In the genomic region with DNA sequence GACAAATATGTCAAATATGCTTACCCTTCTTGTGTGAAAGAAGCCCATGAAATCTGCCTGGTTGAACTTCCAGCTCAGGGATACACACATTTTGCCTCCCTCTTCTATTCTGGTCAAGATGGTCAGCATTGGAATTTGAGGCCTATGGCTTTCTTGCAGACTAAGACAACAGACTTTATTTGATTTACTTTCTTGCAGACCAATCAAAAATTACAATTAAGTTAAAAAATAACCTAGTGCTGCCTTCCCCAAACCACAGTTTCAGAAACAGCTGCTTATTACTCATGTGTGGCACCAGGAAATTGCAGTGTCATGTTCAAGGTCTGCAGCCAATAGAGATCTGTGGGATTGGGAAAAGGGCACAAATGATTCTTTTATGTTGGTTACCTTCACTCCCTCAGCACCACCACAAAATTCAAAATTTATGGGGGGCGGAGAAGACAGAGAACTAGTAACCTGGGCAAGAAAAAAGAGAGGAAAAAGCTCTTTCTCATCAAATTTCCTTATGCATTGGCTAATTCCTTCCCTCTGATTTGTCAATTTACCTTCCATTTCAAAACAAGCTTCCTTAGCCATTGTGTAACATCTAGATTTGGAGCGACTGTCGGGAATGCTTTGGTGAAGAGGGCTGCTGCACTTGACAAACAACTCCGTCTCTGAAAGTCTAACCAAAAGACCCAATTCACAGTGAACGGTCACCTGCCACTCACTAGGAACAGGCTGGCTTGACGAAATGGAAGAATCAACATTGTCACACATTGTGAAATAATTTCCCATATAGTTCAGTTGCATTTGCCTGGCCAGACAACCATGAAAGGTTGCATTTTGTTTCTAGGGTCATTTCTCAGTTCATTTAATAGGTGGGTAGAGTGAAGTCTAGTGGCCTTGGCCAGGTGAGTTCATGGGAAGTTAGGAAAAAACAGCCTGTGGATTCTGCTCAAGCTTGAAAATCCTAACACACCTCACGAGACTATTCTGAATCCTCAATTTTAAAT, we compare ENCODE assay signal across 1 cellular context.
TF ChIP-seq lines count a peak whose summit lies in the region.

No MANE protein-coding gene starts in this region.

TF ChIP-seq in HepG2, 621 proteins besides CTCF, POLR2A, EP300 and RAD21 (continued from another document and continues in another):
- no peak for TF ChIP-seq GZF1 (CRISPR knock-in tag; IDR thresholded peaks at IDR 0.05)
- TF ChIP-seq, protein P1, sequence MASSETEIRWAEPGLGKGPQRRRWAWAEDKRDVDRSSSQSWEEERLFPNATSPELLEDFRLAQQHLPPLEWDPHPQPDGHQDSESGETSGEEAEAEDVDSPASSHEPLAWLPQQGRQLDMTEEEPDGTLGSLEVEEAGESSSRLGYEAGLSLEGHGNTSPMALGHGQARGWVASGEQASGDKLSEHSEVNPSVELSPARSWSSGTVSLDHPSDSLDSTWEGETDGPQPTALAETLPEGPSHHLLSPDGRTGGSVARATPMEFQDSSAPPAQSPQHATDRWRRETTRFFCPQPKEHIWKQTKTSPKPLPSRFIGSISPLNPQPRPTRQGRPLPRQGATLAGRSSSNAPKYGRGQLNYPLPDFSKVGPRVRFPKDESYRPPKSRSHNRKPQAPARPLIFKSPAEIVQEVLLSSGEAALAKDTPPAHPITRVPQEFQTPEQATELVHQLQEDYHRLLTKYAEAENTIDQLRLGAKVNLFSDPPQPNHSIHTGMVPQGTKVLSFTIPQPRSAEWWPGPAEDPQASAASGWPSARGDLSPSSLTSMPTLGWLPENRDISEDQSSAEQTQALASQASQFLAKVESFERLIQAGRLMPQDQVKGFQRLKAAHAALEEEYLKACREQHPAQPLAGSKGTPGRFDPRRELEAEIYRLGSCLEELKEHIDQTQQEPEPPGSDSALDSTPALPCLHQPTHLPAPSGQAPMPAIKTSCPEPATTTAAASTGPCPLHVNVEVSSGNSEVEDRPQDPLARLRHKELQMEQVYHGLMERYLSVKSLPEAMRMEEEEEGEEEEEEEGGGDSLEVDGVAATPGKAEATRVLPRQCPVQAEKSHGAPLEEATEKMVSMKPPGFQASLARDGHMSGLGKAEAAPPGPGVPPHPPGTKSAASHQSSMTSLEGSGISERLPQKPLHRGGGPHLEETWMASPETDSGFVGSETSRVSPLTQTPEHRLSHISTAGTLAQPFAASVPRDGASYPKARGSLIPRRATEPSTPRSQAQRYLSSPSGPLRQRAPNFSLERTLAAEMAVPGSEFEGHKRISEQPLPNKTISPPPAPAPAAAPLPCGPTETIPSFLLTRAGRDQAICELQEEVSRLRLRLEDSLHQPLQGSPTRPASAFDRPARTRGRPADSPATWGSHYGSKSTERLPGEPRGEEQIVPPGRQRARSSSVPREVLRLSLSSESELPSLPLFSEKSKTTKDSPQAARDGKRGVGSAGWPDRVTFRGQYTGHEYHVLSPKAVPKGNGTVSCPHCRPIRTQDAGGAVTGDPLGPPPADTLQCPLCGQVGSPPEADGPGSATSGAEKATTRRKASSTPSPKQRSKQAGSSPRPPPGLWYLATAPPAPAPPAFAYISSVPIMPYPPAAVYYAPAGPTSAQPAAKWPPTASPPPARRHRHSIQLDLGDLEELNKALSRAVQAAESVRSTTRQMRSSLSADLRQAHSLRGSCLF (CRISPR knock-in tag; IDR thresholded peaks at IDR 0.05; ENCODE audit: borderline replicate concordance), result peak; percentile 29; the same call in 1 of the 2 replicates
- TF ChIP-seq, protein P2, sequence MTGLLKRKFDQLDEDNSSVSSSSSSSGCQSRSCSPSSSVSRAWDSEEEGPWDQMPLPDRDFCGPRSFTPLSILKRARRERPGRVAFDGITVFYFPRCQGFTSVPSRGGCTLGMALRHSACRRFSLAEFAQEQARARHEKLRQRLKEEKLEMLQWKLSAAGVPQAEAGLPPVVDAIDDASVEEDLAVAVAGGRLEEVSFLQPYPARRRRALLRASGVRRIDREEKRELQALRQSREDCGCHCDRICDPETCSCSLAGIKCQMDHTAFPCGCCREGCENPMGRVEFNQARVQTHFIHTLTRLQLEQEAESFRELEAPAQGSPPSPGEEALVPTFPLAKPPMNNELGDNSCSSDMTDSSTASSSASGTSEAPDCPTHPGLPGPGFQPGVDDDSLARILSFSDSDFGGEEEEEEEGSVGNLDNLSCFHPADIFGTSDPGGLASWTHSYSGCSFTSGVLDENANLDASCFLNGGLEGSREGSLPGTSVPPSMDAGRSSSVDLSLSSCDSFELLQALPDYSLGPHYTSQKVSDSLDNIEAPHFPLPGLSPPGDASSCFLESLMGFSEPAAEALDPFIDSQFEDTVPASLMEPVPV (CRISPR knock-in tag; IDR thresholded peaks at IDR 0.05), result peak; percentile 97
- peak; percentile 84 for TF ChIP-seq NFIC (IDR thresholded peaks at IDR 0.05; ENCODE audit: low read length)
- TF ChIP-seq, protein P3, sequence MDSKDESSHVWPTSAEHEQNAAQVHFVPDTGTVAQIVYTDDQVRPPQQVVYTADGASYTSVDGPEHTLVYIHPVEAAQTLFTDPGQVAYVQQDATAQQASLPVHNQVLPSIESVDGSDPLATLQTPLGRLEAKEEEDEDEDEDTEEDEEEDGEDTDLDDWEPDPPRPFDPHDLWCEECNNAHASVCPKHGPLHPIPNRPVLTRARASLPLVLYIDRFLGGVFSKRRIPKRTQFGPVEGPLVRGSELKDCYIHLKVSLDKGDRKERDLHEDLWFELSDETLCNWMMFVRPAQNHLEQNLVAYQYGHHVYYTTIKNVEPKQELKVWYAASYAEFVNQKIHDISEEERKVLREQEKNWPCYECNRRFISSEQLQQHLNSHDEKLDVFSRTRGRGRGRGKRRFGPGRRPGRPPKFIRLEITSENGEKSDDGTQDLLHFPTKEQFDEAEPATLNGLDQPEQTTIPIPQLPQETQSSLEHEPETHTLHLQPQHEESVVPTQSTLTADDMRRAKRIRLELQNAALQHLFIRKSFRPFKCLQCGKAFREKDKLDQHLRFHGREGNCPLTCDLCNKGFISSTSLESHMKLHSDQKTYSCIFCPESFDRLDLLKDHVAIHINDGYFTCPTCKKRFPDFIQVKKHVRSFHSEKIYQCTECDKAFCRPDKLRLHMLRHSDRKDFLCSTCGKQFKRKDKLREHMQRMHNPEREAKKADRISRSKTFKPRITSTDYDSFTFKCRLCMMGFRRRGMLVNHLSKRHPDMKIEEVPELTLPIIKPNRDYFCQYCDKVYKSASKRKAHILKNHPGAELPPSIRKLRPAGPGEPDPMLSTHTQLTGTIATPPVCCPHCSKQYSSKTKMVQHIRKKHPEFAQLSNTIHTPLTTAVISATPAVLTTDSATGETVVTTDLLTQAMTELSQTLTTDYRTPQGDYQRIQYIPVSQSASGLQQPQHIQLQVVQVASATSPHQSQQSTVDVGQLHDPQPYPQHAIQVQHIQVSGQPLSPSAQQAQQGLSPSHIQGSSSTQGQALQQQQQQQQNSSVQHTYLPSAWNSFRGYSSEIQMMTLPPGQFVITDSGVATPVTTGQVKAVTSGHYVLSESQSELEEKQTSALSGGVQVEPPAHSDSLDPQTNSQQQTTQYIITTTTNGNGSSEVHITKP (CRISPR knock-in tag; IDR thresholded peaks at IDR 0.05; ENCODE audit: low read depth), result peak; percentile 86
- TF ChIP-seq BORCS8-MEF2B (CRISPR knock-in tag; IDR thresholded peaks at IDR 0.05), result peak; percentile 81
- peak; percentile 78; the same call in 1 of the 2 replicates for TF ChIP-seq ZNF749 (CRISPR knock-in tag; IDR thresholded peaks at IDR 0.05; ENCODE audit: borderline replicate concordance)
- TF ChIP-seq, protein P4, sequence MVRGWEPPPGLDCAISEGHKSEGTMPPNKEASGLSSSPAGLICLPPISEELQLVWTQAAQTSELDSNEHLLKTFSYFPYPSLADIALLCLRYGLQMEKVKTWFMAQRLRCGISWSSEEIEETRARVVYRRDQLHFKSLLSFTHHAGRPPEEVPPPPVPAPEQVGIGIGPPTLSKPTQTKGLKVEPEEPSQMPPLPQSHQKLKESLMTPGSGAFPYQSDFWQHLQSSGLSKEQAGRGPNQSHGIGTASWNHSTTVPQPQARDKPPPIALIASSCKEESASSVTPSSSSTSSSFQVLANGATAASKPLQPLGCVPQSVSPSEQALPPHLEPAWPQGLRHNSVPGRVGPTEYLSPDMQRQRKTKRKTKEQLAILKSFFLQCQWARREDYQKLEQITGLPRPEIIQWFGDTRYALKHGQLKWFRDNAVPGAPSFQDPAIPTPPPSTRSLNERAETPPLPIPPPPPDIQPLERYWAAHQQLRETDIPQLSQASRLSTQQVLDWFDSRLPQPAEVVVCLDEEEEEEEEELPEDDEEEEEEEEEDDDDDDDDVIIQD (CRISPR knock-in tag; IDR thresholded peaks at IDR 0.05; ENCODE audit: low read depth), result peak; percentile 92
- peak; percentile 62 for TF ChIP-seq SMC3 (IDR thresholded peaks at IDR 0.05; ENCODE audit: low read length)
- TF ChIP-seq KLF16 (CRISPR knock-in tag; IDR thresholded peaks at IDR 0.05), result peak in 1 of 2 experiments; percentile 95; a peak in 2 of 4 replicates
- TF ChIP-seq, protein P5, sequence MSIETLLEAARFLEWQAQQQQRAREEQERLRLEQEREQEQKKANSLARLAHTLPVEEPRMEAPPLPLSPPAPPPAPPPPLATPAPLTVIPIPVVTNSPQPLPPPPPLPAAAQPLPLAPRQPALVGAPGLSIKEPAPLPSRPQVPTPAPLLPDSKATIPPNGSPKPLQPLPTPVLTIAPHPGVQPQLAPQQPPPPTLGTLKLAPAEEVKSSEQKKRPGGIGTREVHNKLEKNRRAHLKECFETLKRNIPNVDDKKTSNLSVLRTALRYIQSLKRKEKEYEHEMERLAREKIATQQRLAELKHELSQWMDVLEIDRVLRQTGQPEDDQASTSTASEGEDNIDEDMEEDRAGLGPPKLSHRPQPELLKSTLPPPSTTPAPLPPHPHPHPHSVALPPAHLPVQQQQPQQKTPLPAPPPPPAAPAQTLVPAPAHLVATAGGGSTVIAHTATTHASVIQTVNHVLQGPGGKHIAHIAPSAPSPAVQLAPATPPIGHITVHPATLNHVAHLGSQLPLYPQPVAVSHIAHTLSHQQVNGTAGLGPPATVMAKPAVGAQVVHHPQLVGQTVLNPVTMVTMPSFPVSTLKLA (IDR thresholded peaks at IDR 0.05), result no peak
- no peak for TF ChIP-seq ZNF468 (CRISPR knock-in tag; IDR thresholded peaks at IDR 0.05)
- TF ChIP-seq, protein P6, sequence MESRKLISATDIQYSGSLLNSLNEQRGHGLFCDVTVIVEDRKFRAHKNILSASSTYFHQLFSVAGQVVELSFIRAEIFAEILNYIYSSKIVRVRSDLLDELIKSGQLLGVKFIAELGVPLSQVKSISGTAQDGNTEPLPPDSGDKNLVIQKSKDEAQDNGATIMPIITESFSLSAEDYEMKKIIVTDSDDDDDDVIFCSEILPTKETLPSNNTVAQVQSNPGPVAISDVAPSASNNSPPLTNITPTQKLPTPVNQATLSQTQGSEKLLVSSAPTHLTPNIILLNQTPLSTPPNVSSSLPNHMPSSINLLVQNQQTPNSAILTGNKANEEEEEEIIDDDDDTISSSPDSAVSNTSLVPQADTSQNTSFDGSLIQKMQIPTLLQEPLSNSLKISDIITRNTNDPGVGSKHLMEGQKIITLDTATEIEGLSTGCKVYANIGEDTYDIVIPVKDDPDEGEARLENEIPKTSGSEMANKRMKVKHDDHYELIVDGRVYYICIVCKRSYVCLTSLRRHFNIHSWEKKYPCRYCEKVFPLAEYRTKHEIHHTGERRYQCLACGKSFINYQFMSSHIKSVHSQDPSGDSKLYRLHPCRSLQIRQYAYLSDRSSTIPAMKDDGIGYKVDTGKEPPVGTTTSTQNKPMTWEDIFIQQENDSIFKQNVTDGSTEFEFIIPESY (CRISPR knock-in tag; IDR thresholded peaks at IDR 0.05), result peak; percentile 79
- no peak for TF ChIP-seq ZNF446 (CRISPR knock-in tag; IDR thresholded peaks at IDR 0.05)
- peak; percentile 82; the same call in 1 of the 2 replicates for TF ChIP-seq GATA4 (IDR thresholded peaks at IDR 0.05; ENCODE audit: borderline replicate concordance, low read depth)
- TF ChIP-seq, protein P7, sequence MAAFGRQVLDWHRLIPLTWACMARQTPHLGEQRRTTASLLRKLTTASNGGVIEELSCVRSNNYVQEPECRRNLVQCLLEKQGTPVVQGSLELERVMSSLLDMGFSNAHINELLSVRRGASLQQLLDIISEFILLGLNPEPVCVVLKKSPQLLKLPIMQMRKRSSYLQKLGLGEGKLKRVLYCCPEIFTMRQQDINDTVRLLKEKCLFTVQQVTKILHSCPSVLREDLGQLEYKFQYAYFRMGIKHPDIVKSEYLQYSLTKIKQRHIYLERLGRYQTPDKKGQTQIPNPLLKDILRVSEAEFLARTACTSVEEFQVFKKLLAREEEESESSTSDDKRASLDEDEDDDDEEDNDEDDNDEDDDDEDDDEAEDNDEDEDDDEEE (CRISPR knock-in tag; IDR thresholded peaks at IDR 0.05), result no peak
- no peak for TF ChIP-seq NFKB2 (CRISPR knock-in tag; IDR thresholded peaks at IDR 0.05; ENCODE audit: borderline replicate concordance)
- TF ChIP-seq MXD4 (CRISPR knock-in tag; IDR thresholded peaks at IDR 0.05), result peak; percentile 72; the same call in 1 of the 2 replicates
- TF ChIP-seq, protein P8, sequence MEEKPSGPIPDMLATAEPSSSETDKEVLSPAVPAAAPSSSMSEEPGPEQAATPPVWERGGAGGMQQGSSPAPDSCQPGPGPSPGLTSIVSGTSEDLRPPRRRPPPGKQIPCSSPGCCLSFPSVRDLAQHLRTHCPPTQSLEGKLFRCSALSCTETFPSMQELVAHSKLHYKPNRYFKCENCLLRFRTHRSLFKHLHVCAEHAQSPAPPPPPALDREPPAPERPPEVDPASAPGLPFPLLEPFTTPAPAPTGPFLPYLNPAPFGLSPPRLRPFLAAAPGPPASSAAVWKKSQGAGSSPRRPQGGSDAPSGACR (CRISPR knock-in tag; IDR thresholded peaks at IDR 0.05), result peak; percentile 81
- TF ChIP-seq ZFP36L1 (CRISPR knock-in tag; IDR thresholded peaks at IDR 0.05), result peak; percentile 75; the same call in 1 of the 2 replicates
- TF ChIP-seq ZNF234 (CRISPR knock-in tag; conservative IDR thresholded peaks at IDR 0.05), result no peak
- no peak for TF ChIP-seq PCBP2 (optimal IDR thresholded peaks at IDR 0.05; ENCODE audit: low read depth, low read length, poor library complexity, severe bottlenecking)
- no peak for TF ChIP-seq ZNF879 (CRISPR knock-in tag; IDR thresholded peaks at IDR 0.05)
- peak; percentile 97 for TF ChIP-seq SMAD3 (CRISPR knock-in tag; IDR thresholded peaks at IDR 0.05)
- no peak for TF ChIP-seq ZNF75D (CRISPR knock-in tag; IDR thresholded peaks at IDR 0.05; ENCODE audit: borderline replicate concordance)
- TF ChIP-seq, protein P9, sequence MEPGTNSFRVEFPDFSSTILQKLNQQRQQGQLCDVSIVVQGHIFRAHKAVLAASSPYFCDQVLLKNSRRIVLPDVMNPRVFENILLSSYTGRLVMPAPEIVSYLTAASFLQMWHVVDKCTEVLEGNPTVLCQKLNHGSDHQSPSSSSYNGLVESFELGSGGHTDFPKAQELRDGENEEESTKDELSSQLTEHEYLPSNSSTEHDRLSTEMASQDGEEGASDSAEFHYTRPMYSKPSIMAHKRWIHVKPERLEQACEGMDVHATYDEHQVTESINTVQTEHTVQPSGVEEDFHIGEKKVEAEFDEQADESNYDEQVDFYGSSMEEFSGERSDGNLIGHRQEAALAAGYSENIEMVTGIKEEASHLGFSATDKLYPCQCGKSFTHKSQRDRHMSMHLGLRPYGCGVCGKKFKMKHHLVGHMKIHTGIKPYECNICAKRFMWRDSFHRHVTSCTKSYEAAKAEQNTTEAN (CRISPR knock-in tag; conservative IDR thresholded peaks at IDR 0.05), result peak; percentile 79; the same call in 1 of the 2 replicates
- peak; percentile 60; the same call in 1 of the 2 replicates for TF ChIP-seq ZNF605 (CRISPR knock-in tag; IDR thresholded peaks at IDR 0.05)
- no peak for TF ChIP-seq AGO1 (IDR thresholded peaks at IDR 0.05; ENCODE audit: low read depth, low read length, poor library complexity, severe bottlenecking)
- TF ChIP-seq ZNF816 (CRISPR knock-in tag; IDR thresholded peaks at IDR 0.05; ENCODE audit: borderline replicate concordance), result no peak
- peak; percentile 47; the same call in 1 of the 2 replicates for TF ChIP-seq FOSL1 (CRISPR knock-in tag; IDR thresholded peaks at IDR 0.05; ENCODE audit: borderline replicate concordance)
- peak; percentile 83 for TF ChIP-seq KDM6A (CRISPR knock-in tag; IDR thresholded peaks at IDR 0.05; ENCODE audit: low read depth)
- no peak for TF ChIP-seq SNAI1 (CRISPR knock-in tag; IDR thresholded peaks at IDR 0.05; ENCODE audit: borderline replicate concordance)
- TF ChIP-seq ZNF780A (CRISPR knock-in tag; IDR thresholded peaks at IDR 0.05), result peak; percentile 66; the same call in 1 of the 2 replicates
- no peak for TF ChIP-seq ZFP36L2 (CRISPR knock-in tag; IDR thresholded peaks at IDR 0.05)
- no peak for TF ChIP-seq MZF1 (CRISPR knock-in tag; IDR thresholded peaks at IDR 0.05; ENCODE audit: borderline replicate concordance)
